ENCODE assay signal across 1 cellular context in the genomic region with DNA sequence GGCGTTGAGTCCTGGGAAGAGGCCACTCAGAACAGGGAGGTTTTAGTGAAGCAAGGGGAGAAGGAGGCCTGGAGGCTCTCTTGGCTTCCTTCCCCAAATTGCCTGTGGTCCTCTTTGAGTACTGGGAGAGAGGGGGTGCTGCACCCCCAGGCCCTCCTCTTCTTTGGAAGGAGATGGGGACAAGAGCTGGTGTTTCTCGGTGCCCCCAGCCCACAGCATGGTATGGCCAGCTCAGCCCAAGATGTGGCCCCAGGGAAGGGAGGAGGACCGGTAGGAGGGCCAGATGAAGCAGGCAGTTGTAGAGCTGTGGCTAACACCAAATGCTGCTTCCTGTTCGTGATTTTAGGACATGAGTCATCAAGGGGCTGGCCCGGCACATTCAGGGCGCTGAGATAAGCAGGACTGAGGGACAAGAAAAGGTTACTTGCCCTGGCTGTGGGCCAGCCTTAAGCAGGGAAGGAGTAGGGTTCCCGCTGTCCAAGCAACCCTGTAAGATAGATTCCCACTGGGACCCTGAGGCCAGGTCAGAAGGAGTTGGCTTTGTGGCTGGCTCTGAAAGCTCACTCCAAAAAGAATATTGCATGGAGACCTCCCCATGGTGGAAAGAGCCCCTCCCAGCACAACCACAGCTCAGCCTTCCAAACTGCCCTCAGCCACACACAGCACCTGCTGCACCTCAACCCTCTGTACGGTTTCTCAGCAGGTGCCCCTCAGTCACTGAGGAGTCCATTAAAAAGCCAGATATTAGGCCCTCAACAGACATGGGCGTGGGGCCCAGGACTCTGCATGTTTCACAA.
TF ChIP-seq lines count a peak whose summit lies in the region.

No MANE protein-coding gene starts in this region.

TF ChIP-seq in K562, 482 proteins besides CTCF, POLR2A, EP300 and RAD21 (continues in another document):
- TF ChIP-seq, protein P1, sequence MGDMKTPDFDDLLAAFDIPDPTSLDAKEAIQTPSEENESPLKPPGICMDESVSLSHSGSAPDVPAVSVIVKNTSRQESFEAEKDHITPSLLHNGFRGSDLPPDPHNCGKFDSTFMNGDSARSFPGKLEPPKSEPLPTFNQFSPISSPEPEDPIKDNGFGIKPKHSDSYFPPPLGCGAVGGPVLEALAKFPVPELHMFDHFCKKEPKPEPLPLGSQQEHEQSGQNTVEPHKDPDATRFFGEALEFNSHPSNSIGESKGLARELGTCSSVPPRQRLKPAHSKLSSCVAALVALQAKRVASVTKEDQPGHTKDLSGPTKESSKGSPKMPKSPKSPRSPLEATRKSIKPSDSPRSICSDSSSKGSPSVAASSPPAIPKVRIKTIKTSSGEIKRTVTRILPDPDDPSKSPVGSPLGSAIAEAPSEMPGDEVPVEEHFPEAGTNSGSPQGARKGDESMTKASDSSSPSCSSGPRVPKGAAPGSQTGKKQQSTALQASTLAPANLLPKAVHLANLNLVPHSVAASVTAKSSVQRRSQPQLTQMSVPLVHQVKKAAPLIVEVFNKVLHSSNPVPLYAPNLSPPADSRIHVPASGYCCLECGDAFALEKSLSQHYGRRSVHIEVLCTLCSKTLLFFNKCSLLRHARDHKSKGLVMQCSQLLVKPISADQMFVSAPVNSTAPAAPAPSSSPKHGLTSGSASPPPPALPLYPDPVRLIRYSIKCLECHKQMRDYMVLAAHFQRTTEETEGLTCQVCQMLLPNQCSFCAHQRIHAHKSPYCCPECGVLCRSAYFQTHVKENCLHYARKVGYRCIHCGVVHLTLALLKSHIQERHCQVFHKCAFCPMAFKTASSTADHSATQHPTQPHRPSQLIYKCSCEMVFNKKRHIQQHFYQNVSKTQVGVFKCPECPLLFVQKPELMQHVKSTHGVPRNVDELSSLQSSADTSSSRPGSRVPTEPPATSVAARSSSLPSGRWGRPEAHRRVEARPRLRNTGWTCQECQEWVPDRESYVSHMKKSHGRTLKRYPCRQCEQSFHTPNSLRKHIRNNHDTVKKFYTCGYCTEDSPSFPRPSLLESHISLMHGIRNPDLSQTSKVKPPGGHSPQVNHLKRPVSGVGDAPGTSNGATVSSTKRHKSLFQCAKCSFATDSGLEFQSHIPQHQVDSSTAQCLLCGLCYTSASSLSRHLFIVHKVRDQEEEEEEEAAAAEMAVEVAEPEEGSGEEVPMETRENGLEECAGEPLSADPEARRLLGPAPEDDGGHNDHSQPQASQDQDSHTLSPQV (IDR thresholded peaks at IDR 0.05): no peak; the same call in 1 of the 2 replicates
- TF ChIP-seq ZNF57 (CRISPR knock-in tag; IDR thresholded peaks at IDR 0.05) (no peak), TBL1XR1 (IDR thresholded peaks at IDR 0.05; ENCODE audit: low read length in 2 of 2) (peak; percentile 69 to 92; a peak in 3 of 4 replicates), TSC22D4 (tag; IDR thresholded peaks at IDR 0.05) (no peak), TRIM28 (IDR thresholded peaks at IDR 0.05) (peak; percentile 75), DNMT1 (IDR thresholded peaks at IDR 0.05) (no peak), ZKSCAN3 (CRISPR knock-in tag; IDR thresholded peaks at IDR 0.05) (no peak), ZNF347 (CRISPR knock-in tag; IDR thresholded peaks at IDR 0.05; ENCODE audit: low read depth) (no peak), ZBTB7A (IDR thresholded peaks at IDR 0.05; ENCODE audit: borderline replicate concordance, control insufficient read depth, low read depth, low read length) (peak; percentile 86; the same call in 1 of the 2 replicates), SETDB1 (IDR thresholded peaks at IDR 0.05; ENCODE audit: low read length) (no peak), PPARD (CRISPR knock-in tag; IDR thresholded peaks at IDR 0.05) (no peak), NBN (IDR thresholded peaks at IDR 0.05; ENCODE audit: low read depth) (peak; percentile 78; the same call in 1 of the 2 replicates), HCFC1 (IDR thresholded peaks at IDR 0.05; ENCODE audit: low read depth, low read length) (no peak), FOXM1 (IDR thresholded peaks at IDR 0.05; ENCODE audit: low read depth) (peak; percentile 86), FOXM1 (CRISPR knock-in tag; IDR thresholded peaks at IDR 0.05; ENCODE audit: low read depth) (no peak), ZNF707 (CRISPR knock-in tag; conservative IDR thresholded peaks at IDR 0.05) (no peak), L3MBTL2 (IDR thresholded peaks at IDR 0.05) (peak; percentile 20; the same call in 1 of the 2 replicates), EGR1 (conservative IDR thresholded peaks at IDR 0.05) (no peak), POLR2H (tag; IDR thresholded peaks at IDR 0.05; ENCODE audit: low read depth) (no peak), NFYB (IDR thresholded peaks at IDR 0.05; ENCODE audit: extremely low read depth, insufficient read length) (no peak), TAF9B (IDR thresholded peaks at IDR 0.05; ENCODE audit: partially characterized antibody) (no peak), ZNF253 (CRISPR knock-in tag; conservative IDR thresholded peaks at IDR 0.05) (no peak), MAFF (IDR thresholded peaks at IDR 0.05; ENCODE audit: low read length) (peak; percentile 68; the same call in 1 of the 2 replicates), HMG20A (CRISPR knock-in tag; conservative IDR thresholded peaks at IDR 0.05) (no peak), MTA2 (IDR thresholded peaks at IDR 0.05; ENCODE audit: low read depth) (peak; percentile 75), HOXB6 (CRISPR knock-in tag; IDR thresholded peaks at IDR 0.05; ENCODE audit: borderline replicate concordance) (no peak), PCBP2 (IDR thresholded peaks at IDR 0.05; ENCODE audit: low read depth, low read length, poor library complexity, severe bottlenecking) (no peak), ETV1 (tag; conservative IDR thresholded peaks at IDR 0.05; ENCODE audit: low read depth) (peak; percentile 98), HDAC1 (IDR thresholded peaks at IDR 0.05) (peak in 1 of 2 experiments; percentile 98; a peak in 2 of 4 replicates), ARID2 (IDR thresholded peaks at IDR 0.05) (no peak), HNRNPUL1 (IDR thresholded peaks at IDR 0.05; ENCODE audit: low read length) (no peak), ZNF785 (CRISPR knock-in tag; IDR thresholded peaks at IDR 0.05) (no peak), SOX6 (IDR thresholded peaks at IDR 0.05) (peak; percentile 88; the same call in 1 of the 2 replicates), TAF15 (IDR thresholded peaks at IDR 0.05; ENCODE audit: low read depth, low read length) (no peak), FOXA3 (CRISPR knock-in tag; conservative IDR thresholded peaks at IDR 0.05 in 1 of 2, IDR thresholded peaks at IDR 0.05 in 1 of 2) (no peak), STAT5A (IDR thresholded peaks at IDR 0.05; ENCODE audit: borderline replicate concordance, low read length) (peak; percentile 82), FOS (IDR thresholded peaks at IDR 0.05; ENCODE audit: extremely low read depth, insufficient read length) (peak; percentile 87), RBBP5 (IDR thresholded peaks at IDR 0.05; ENCODE audit: borderline replicate concordance, insufficient read depth, low read length, poor library complexity, severe bottlenecking) (peak; percentile 46), MED1 (CRISPR knock-in tag; IDR thresholded peaks at IDR 0.05; ENCODE audit: borderline replicate concordance) (no peak), RFX1 (IDR thresholded peaks at IDR 0.05) (no peak), POLR2AphosphoS5 (IDR thresholded peaks at IDR 0.05; ENCODE audit: control insufficient read depth, insufficient read depth, low read depth, low read length) (peak; percentile 92), SMAD1 (IDR thresholded peaks at IDR 0.05; ENCODE audit: low read depth, low read length, partially characterized antibody) (peak; percentile 94), NFE2 (IDR thresholded peaks at IDR 0.05; ENCODE audit: low read depth) (peak; percentile 81), FOXJ2 (tag; IDR thresholded peaks at IDR 0.05) (no peak; the same call in 1 of the 2 replicates), NR2F6 (CRISPR knock-in tag; IDR thresholded peaks at IDR 0.05) (no peak)
- TF ChIP-seq, protein P2, sequence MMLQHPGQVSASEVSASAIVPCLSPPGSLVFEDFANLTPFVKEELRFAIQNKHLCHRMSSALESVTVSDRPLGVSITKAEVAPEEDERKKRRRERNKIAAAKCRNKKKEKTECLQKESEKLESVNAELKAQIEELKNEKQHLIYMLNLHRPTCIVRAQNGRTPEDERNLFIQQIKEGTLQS (IDR thresholded peaks at IDR 0.05): peak; percentile 100
- TF ChIP-seq, protein P2 (CRISPR knock-in tag; conservative IDR thresholded peaks at IDR 0.05): peak; percentile 99
- TF ChIP-seq, protein P3, sequence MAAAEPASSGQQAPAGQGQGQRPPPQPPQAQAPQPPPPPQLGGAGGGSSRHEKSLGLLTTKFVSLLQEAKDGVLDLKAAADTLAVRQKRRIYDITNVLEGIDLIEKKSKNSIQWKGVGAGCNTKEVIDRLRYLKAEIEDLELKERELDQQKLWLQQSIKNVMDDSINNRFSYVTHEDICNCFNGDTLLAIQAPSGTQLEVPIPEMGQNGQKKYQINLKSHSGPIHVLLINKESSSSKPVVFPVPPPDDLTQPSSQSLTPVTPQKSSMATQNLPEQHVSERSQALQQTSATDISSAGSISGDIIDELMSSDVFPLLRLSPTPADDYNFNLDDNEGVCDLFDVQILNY (CRISPR knock-in tag; IDR thresholded peaks at IDR 0.05): no peak
- TF ChIP-seq, protein P4, sequence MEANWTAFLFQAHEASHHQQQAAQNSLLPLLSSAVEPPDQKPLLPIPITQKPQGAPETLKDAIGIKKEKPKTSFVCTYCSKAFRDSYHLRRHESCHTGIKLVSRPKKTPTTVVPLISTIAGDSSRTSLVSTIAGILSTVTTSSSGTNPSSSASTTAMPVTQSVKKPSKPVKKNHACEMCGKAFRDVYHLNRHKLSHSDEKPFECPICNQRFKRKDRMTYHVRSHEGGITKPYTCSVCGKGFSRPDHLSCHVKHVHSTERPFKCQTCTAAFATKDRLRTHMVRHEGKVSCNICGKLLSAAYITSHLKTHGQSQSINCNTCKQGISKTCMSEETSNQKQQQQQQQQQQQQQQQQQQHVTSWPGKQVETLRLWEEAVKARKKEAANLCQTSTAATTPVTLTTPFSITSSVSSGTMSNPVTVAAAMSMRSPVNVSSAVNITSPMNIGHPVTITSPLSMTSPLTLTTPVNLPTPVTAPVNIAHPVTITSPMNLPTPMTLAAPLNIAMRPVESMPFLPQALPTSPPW (CRISPR knock-in tag; IDR thresholded peaks at IDR 0.05): peak; percentile 71
- TF ChIP-seq, protein P5, sequence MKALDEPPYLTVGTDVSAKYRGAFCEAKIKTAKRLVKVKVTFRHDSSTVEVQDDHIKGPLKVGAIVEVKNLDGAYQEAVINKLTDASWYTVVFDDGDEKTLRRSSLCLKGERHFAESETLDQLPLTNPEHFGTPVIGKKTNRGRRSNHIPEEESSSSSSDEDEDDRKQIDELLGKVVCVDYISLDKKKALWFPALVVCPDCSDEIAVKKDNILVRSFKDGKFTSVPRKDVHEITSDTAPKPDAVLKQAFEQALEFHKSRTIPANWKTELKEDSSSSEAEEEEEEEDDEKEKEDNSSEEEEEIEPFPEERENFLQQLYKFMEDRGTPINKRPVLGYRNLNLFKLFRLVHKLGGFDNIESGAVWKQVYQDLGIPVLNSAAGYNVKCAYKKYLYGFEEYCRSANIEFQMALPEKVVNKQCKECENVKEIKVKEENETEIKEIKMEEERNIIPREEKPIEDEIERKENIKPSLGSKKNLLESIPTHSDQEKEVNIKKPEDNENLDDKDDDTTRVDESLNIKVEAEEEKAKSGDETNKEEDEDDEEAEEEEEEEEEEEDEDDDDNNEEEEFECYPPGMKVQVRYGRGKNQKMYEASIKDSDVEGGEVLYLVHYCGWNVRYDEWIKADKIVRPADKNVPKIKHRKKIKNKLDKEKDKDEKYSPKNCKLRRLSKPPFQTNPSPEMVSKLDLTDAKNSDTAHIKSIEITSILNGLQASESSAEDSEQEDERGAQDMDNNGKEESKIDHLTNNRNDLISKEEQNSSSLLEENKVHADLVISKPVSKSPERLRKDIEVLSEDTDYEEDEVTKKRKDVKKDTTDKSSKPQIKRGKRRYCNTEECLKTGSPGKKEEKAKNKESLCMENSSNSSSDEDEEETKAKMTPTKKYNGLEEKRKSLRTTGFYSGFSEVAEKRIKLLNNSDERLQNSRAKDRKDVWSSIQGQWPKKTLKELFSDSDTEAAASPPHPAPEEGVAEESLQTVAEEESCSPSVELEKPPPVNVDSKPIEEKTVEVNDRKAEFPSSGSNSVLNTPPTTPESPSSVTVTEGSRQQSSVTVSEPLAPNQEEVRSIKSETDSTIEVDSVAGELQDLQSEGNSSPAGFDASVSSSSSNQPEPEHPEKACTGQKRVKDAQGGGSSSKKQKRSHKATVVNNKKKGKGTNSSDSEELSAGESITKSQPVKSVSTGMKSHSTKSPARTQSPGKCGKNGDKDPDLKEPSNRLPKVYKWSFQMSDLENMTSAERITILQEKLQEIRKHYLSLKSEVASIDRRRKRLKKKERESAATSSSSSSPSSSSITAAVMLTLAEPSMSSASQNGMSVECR (CRISPR knock-in tag; IDR thresholded peaks at IDR 0.05): peak; percentile 40; the same call in 1 of the 2 replicates
- TF ChIP-seq, protein P6, sequence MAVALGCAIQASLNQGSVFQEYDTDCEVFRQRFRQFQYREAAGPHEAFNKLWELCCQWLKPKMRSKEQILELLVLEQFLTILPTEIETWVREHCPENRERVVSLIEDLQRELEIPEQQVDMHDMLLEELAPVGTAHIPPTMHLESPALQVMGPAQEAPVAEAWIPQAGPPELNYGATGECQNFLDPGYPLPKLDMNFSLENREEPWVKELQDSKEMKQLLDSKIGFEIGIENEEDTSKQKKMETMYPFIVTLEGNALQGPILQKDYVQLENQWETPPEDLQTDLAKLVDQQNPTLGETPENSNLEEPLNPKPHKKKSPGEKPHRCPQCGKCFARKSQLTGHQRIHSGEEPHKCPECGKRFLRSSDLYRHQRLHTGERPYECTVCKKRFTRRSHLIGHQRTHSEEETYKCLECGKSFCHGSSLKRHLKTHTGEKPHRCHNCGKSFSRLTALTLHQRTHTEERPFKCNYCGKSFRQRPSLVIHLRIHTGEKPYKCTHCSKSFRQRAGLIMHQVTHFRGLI (CRISPR knock-in tag; IDR thresholded peaks at IDR 0.05): no peak
- TF ChIP-seq, protein P7, sequence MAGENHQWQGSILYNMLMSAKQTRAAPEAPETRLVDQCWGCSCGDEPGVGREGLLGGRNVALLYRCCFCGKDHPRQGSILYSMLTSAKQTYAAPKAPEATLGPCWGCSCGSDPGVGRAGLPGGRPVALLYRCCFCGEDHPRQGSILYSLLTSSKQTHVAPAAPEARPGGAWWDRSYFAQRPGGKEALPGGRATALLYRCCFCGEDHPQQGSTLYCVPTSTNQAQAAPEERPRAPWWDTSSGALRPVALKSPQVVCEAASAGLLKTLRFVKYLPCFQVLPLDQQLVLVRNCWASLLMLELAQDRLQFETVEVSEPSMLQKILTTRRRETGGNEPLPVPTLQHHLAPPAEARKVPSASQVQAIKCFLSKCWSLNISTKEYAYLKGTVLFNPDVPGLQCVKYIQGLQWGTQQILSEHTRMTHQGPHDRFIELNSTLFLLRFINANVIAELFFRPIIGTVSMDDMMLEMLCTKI (IDR thresholded peaks at IDR 0.05; ENCODE audit: partially characterized antibody): no peak
